Comparison of ENCODE assay signal across 15 cellular contexts in the genomic region with DNA sequence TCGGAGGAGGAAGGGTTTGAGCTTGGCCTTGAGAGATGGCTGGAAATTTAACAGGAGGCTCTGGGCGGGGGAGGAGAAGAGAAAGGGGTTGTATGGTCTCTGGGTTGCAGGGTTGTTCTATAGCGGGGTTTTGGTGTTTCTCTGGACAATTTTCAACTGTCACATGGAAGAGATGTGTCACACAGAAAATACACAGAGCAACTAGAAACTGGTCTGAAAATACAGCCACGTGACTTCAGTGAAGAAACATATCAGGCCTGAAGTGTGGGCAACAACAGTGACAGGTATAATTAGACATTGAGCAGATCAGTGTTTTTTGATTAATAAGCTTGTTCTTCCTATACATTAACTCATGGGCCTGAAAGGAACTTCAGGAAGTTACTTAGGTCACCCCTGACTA.
"Had no signal": no experiment of that assay in that cellular context is flagged by ENCODE, and none has a peak within 500 bp of the region (broad histone marks: within the 10 kb centered on the region; RNA-seq: fewer than 3 reads in every experiment).

No MANE protein-coding gene starts in this region.

- H3K36me3 Mint-ChIP-seq: activated CD8-positive, alpha-beta memory T cell treated with anti-CD3 and anti-CD28 coated beads, Interleukin-2, amount 10 ng/mL, durations not matched to agents 7 days and 5 days; neural progenitor cell had no signal

- H3K36me3 ChIP-seq: neural progenitor cell, pancreas, tibial artery had no signal

- H3K27me3 ChIP-seq: neural progenitor cell, pancreas, tibial artery had no signal

- H3K27ac ChIP-seq: neural progenitor cell, pancreas, tibial artery had no signal

- H3K27me3 Mint-ChIP-seq: activated B cell treated with CpG ODN at 0.5 μM for 24 hours had no signal

- FAIRE-seq: pancreas, TTC549 had no signal

- H3K4me1 Mint-ChIP-seq: activated B cell treated with CpG ODN at 0.5 μM for 24 hours; activated CD8-positive, alpha-beta memory T cell treated with anti-CD3 and anti-CD28 coated beads, Interleukin-2, amount 10 ng/mL, durations not matched to agents 7 days and 5 days; central memory CD8-positive, alpha-beta T cell had no signal

- H3K4me3 ChIP-seq: neural progenitor cell, pancreas, tibial artery had no signal

- ATAC-seq: activated CD8-positive, alpha-beta memory T cell treated with anti-CD3 and anti-CD28 coated beads, Interleukin-2, amount 10 ng/mL, durations not matched to agents 7 days and 5 days; pancreas had no signal

- H3K27ac Mint-ChIP-seq: activated B cell treated with CpG ODN at 0.5 μM for 24 hours; activated CD8-positive, alpha-beta memory T cell treated with anti-CD3 and anti-CD28 coated beads, Interleukin-2, amount 10 ng/mL, durations not matched to agents 7 days and 5 days; dendritic cell treated with granulocyte-macrophage colony-stimulating factor and Interleukin-4, amounts not matched to agents 40 ng/mL and 50 ng/mL, for 4 days; neural progenitor cell had no signal

- H3K4me3 Mint-ChIP-seq: activated B cell treated with CpG ODN at 0.5 μM for 24 hours; activated CD8-positive, alpha-beta memory T cell treated with anti-CD3 and anti-CD28 coated beads, Interleukin-2, amount 10 ng/mL, durations not matched to agents 7 days and 5 days; central memory CD8-positive, alpha-beta T cell; dendritic cell treated with granulocyte-macrophage colony-stimulating factor and Interleukin-4, amounts not matched to agents 40 ng/mL and 50 ng/mL, for 4 days; neural progenitor cell had no signal

- H2AFZ ChIP-seq: neural progenitor cell had no signal

- H3K9ac ChIP-seq: neural progenitor cell had no signal

- H3K4me2 ChIP-seq: neural progenitor cell had no signal

- H3K4me1 ChIP-seq: neural progenitor cell, pancreas had no signal

- H3K9me3 ChIP-seq: pancreas, tibial artery had no signal

- H3K9me3 Mint-ChIP-seq: activated B cell treated with CpG ODN at 0.5 μM for 24 hours; central memory CD8-positive, alpha-beta T cell had no signal

- DNase-seq: activated B cell treated with CpG ODN at 0.5 μM for 24 hours; activated CD4-positive, alpha-beta T cell treated with anti-CD3 and anti-CD28 coated beads, Interleukin-2, amount 50 U/mL, for 4 hours; activated CD8-positive, alpha-beta memory T cell treated with anti-CD3 and anti-CD28 coated beads, Interleukin-2, amount 10 ng/mL, durations not matched to agents 7 days and 5 days; activated gamma-delta T cell treated with Interleukin-2 at 50 U/mL for 16 hours; activated T-cell treated with anti-CD3 and anti-CD28 coated beads, Interleukin-2, amount 50 U/mL, for 48 hours; erythroblast; hippocampal formation; pancreas; stimulated activated CD4-positive, alpha-beta T cell treated with anti-CD3 and anti-CD28 coated beads, Interleukin-4, amount 100 ng/mL, for 24 hours; T-helper 2 cell; tibial artery had no signal
